ENCODE assay signal across 39 cellular contexts in genomic region chr2:58666571-58666970, GRCh38.
"Had no signal": no experiment of that assay in that cellular context is flagged by ENCODE, and none has a peak within 500 bp of the region (broad histone marks: within the 10 kb centered on the region; RNA-seq: fewer than 3 reads in every experiment).

No MANE protein-coding gene starts in this region.

- FAIRE-seq: astrocyte had no signal

- ATAC-seq: activated naive CD4-positive, alpha-beta T cell treated with anti-CD3 and anti-CD28 coated beads, Interleukin-2, amount 50 U/mL, for 72 hours; activated naive CD8-positive, alpha-beta T cell treated with anti-CD3 and anti-CD28 coated beads, Interleukin-2, amount 50 U/mL, for 24 hours; activated T-cell treated with anti-CD3 and anti-CD28 coated beads, Interleukin-2, amount 50 U/mL, for 4 hours; activated T-cell treated with anti-CD3 and anti-CD28 coated beads, Interleukin-2, amount 50 U/mL, for 72 hours; activated T-helper 17 cell treated with anti-CD3 and anti-CD28 coated beads, Interleukin-2, amount 50 U/mL, for 72 hours; body of pancreas had no signal

- H3K27me3 ChIP-seq: adrenal gland, ascending aorta, body of pancreas, brain microvascular endothelial cell, breast epithelium, cardiac muscle cell had no signal

- H3K36me3 ChIP-seq: adrenal gland, ascending aorta, brain microvascular endothelial cell, breast epithelium, cardiac muscle cell had no signal

- H3K27me3 Mint-ChIP-seq: activated naive CD4-positive, alpha-beta T cell treated with anti-CD3 and anti-CD28 coated beads, Interleukin-2, amount 10 ng/mL, durations not matched to agents 7 days and 5 days; activated naive CD4-positive, alpha-beta T cell treated with anti-CD3 and anti-CD28 coated beads, Interleukin-2, amount 50 U/mL, for 24 hours; activated naive CD8-positive, alpha-beta T cell; activated naive CD8-positive, alpha-beta T cell treated with anti-CD3 and anti-CD28 coated beads for 36 hours; activated naive CD8-positive, alpha-beta T cell treated with anti-CD3 and anti-CD28 coated beads, Interleukin-2, amount 50 U/mL, for 24 hours; activated T-cell treated with anti-CD3 and anti-CD28 coated beads, Interleukin-2, amount 50 U/mL, for 24 hours; activated T-helper 17 cell treated with anti-CD3 and anti-CD28 coated beads, Interleukin-2, amount 50 U/mL, for 72 hours; brain; central memory CD8-positive, alpha-beta T cell had no signal

- DNase-seq: activated effector memory CD4-positive, alpha-beta T cell treated with anti-CD3 and anti-CD28 coated beads, Interleukin-2, amount 50 U/mL, for 16 hours; activated effector memory CD4-positive, alpha-beta T cell treated with Interleukin-2 at 50 U/mL for 16 hours; activated gamma-delta T cell; activated gamma-delta T cell treated with Interleukin-2 at 50 U/mL for 16 hours; activated naive CD4-positive, alpha-beta T cell; activated naive CD4-positive, alpha-beta T cell treated with anti-CD3 and anti-CD28 coated beads for 36 hours; activated naive CD4-positive, alpha-beta T cell treated with anti-CD3 and anti-CD28 coated beads, Interleukin-2, amount 10 ng/mL, durations not matched to agents 7 days and 5 days; activated naive CD4-positive, alpha-beta T cell treated with anti-CD3 and anti-CD28 coated beads, Interleukin-2, amount 50 U/mL, for 16 hours; activated naive CD4-positive, alpha-beta T cell treated with Interleukin-2 at 50 U/mL for 16 hours; activated naive CD8-positive, alpha-beta T cell treated with anti-CD3 and anti-CD28 coated beads for 36 hours; activated naive CD8-positive, alpha-beta T cell treated with anti-CD3 and anti-CD28 coated beads, Interleukin-2, amount 10 ng/mL, durations not matched to agents 7 days and 5 days; activated naive CD8-positive, alpha-beta T cell treated with anti-CD3 and anti-CD28 coated beads, Interleukin-2, amount 50 U/mL, for 24 hours; activated T-cell treated with anti-CD3 and anti-CD28 coated beads, Interleukin-2, amount 50 U/mL, for 1 hour; activated T-cell treated with anti-CD3 and anti-CD28 coated beads, Interleukin-2, amount 50 U/mL, for 24 hours; activated T-cell treated with anti-CD3 and anti-CD28 coated beads, Interleukin-2, amount 50 U/mL, for 4 hours; activated T-cell treated with anti-CD3 and anti-CD28 coated beads, Interleukin-2, amount 50 U/mL, for 48 hours; activated T-cell treated with anti-CD3 and anti-CD28 coated beads, Interleukin-2, amount 50 U/mL, for 72 hours; adrenal gland; amniotic stem cell; amygdala; anterior cingulate cortex; aorta; body of pancreas; brain microvascular endothelial cell; caudate nucleus; central memory CD4-positive, alpha-beta T cell; cerebellar nuclear complex had no signal

- H3K4me3 ChIP-seq: adrenal gland, ascending aorta, body of pancreas, breast epithelium, cardiac muscle cell had no signal

- H3K9me3 Mint-ChIP-seq: activated naive CD4-positive, alpha-beta T cell treated with anti-CD3 and anti-CD28 coated beads for 36 hours; activated naive CD4-positive, alpha-beta T cell treated with anti-CD3 and anti-CD28 coated beads, Interleukin-2, amount 10 ng/mL, durations not matched to agents 7 days and 5 days; activated naive CD4-positive, alpha-beta T cell treated with anti-CD3 and anti-CD28 coated beads, Interleukin-2, amount 50 U/mL, for 24 hours; activated naive CD4-positive, alpha-beta T cell treated with anti-CD3 and anti-CD28 coated beads, Interleukin-2, amount 50 U/mL, for 72 hours; activated naive CD8-positive, alpha-beta T cell treated with anti-CD3 and anti-CD28 coated beads for 36 hours; activated naive CD8-positive, alpha-beta T cell treated with anti-CD3 and anti-CD28 coated beads, Interleukin-2, amount 10 ng/mL, durations not matched to agents 7 days and 5 days; activated naive CD8-positive, alpha-beta T cell treated with anti-CD3 and anti-CD28 coated beads, Interleukin-2, amount 50 U/mL, for 24 hours; activated T-cell treated with anti-CD3 and anti-CD28 coated beads, Interleukin-2, amount 50 U/mL, for 24 hours; activated T-cell treated with anti-CD3 and anti-CD28 coated beads, Interleukin-2, amount 50 U/mL, for 4 hours; activated T-helper 1 cell treated with anti-CD3 and anti-CD28 coated beads, Interleukin-12 subunit alpha, Interleukin-12 subunit beta, Interleukin-2, Interleukin-4 antibody, amounts not matched to agents 30 ng/mL and 10 ng/mL and 1 ng/mL, durations not matched to agents 14 hours and 24 hours and 36 hours; activated T-helper 17 cell treated with anti-CD3 and anti-CD28 coated beads, Interleukin-2, amount 50 U/mL, for 72 hours; activated T-helper 2 cell treated with anti-CD3 and anti-CD28 coated beads, Interferon-gamma antibody, Interleukin-2, Interleukin-4, amounts not matched to agents 10 μg/mL and 5 μg/mL and 100 μg/mL, durations not matched to agents 14 hours and 24 hours and 36 hours had no signal

- H3K4me1 Mint-ChIP-seq: activated naive CD4-positive, alpha-beta T cell treated with anti-CD3 and anti-CD28 coated beads, Interleukin-2, amount 10 ng/mL, durations not matched to agents 7 days and 5 days; activated naive CD4-positive, alpha-beta T cell treated with anti-CD3 and anti-CD28 coated beads, Interleukin-2, amount 50 U/mL, for 24 hours; activated naive CD8-positive, alpha-beta T cell treated with anti-CD3 and anti-CD28 coated beads for 36 hours; activated naive CD8-positive, alpha-beta T cell treated with anti-CD3 and anti-CD28 coated beads, Interleukin-2, amount 10 ng/mL, durations not matched to agents 7 days and 5 days; activated naive CD8-positive, alpha-beta T cell treated with anti-CD3 and anti-CD28 coated beads, Interleukin-2, amount 50 U/mL, for 24 hours; activated T-helper 17 cell treated with anti-CD3 and anti-CD28 coated beads, Interleukin-2, amount 50 U/mL, for 72 hours; central memory CD8-positive, alpha-beta T cell had no signal

- H3K4me3 Mint-ChIP-seq: activated naive CD4-positive, alpha-beta T cell treated with anti-CD3 and anti-CD28 coated beads for 36 hours; activated naive CD4-positive, alpha-beta T cell treated with anti-CD3 and anti-CD28 coated beads, Interleukin-2, amount 10 ng/mL, durations not matched to agents 7 days and 5 days; activated naive CD4-positive, alpha-beta T cell treated with anti-CD3 and anti-CD28 coated beads, Interleukin-2, amount 50 U/mL, for 24 hours; activated naive CD8-positive, alpha-beta T cell; activated naive CD8-positive, alpha-beta T cell treated with anti-CD3 and anti-CD28 coated beads for 36 hours; activated naive CD8-positive, alpha-beta T cell treated with anti-CD3 and anti-CD28 coated beads, Interleukin-2, amount 10 ng/mL, durations not matched to agents 7 days and 5 days; activated naive CD8-positive, alpha-beta T cell treated with anti-CD3 and anti-CD28 coated beads, Interleukin-2, amount 50 U/mL, for 24 hours; activated T-cell treated with anti-CD3 and anti-CD28 coated beads, Interleukin-2, amount 50 U/mL, for 24 hours; activated T-cell treated with anti-CD3 and anti-CD28 coated beads, Interleukin-2, amount 50 U/mL, for 4 hours; activated T-cell treated with anti-CD3 and anti-CD28 coated beads, Interleukin-2, amount 50 U/mL, for 72 hours; activated T-helper 1 cell treated with anti-CD3 and anti-CD28 coated beads, Interleukin-12 subunit alpha, Interleukin-12 subunit beta, Interleukin-2, Interleukin-4 antibody, amounts not matched to agents 30 ng/mL and 10 ng/mL and 1 ng/mL, durations not matched to agents 14 hours and 24 hours and 36 hours; activated T-helper 17 cell treated with anti-CD3 and anti-CD28 coated beads, Interleukin-2, amount 50 U/mL, for 72 hours; brain; central memory CD8-positive, alpha-beta T cell had no signal

- H3K36me3 Mint-ChIP-seq: activated naive CD4-positive, alpha-beta T cell treated with anti-CD3 and anti-CD28 coated beads, Interleukin-2, amount 10 ng/mL, durations not matched to agents 7 days and 5 days; activated naive CD4-positive, alpha-beta T cell treated with anti-CD3 and anti-CD28 coated beads, Interleukin-2, amount 50 U/mL, for 24 hours; activated naive CD4-positive, alpha-beta T cell treated with anti-CD3 and anti-CD28 coated beads, Interleukin-2, amount 50 U/mL, for 72 hours; activated naive CD8-positive, alpha-beta T cell; activated naive CD8-positive, alpha-beta T cell treated with anti-CD3 and anti-CD28 coated beads for 36 hours; activated naive CD8-positive, alpha-beta T cell treated with anti-CD3 and anti-CD28 coated beads, Interleukin-2, amount 10 ng/mL, durations not matched to agents 7 days and 5 days; brain had no signal

- H3K27ac ChIP-seq: adrenal gland, ascending aorta, body of pancreas, brain microvascular endothelial cell, breast epithelium, cardiac muscle cell had no signal

- H3K27ac Mint-ChIP-seq: activated naive CD4-positive, alpha-beta T cell treated with anti-CD3 and anti-CD28 coated beads for 36 hours; activated naive CD4-positive, alpha-beta T cell treated with anti-CD3 and anti-CD28 coated beads, Interleukin-2, amount 10 ng/mL, durations not matched to agents 7 days and 5 days; activated naive CD4-positive, alpha-beta T cell treated with anti-CD3 and anti-CD28 coated beads, Interleukin-2, amount 50 U/mL, for 24 hours; activated naive CD4-positive, alpha-beta T cell treated with anti-CD3 and anti-CD28 coated beads, Interleukin-2, amount 50 U/mL, for 72 hours; activated naive CD8-positive, alpha-beta T cell; activated naive CD8-positive, alpha-beta T cell treated with anti-CD3 and anti-CD28 coated beads for 36 hours; activated naive CD8-positive, alpha-beta T cell treated with anti-CD3 and anti-CD28 coated beads, Interleukin-2, amount 10 ng/mL, durations not matched to agents 7 days and 5 days; activated naive CD8-positive, alpha-beta T cell treated with anti-CD3 and anti-CD28 coated beads, Interleukin-2, amount 50 U/mL, for 24 hours; activated T-cell treated with anti-CD3 and anti-CD28 coated beads, Interleukin-2, amount 50 U/mL, for 24 hours; activated T-cell treated with anti-CD3 and anti-CD28 coated beads, Interleukin-2, amount 50 U/mL, for 72 hours; activated T-helper 1 cell treated with anti-CD3 and anti-CD28 coated beads, Interleukin-12 subunit alpha, Interleukin-12 subunit beta, Interleukin-2, Interleukin-4 antibody, amounts not matched to agents 30 ng/mL and 10 ng/mL and 1 ng/mL, durations not matched to agents 14 hours and 24 hours and 36 hours; activated T-helper 17 cell treated with anti-CD3 and anti-CD28 coated beads, Interleukin-2, amount 50 U/mL, for 72 hours; activated T-helper 2 cell treated with anti-CD3 and anti-CD28 coated beads, Interferon-gamma antibody, Interleukin-2, Interleukin-4, amounts not matched to agents 10 μg/mL and 5 μg/mL and 100 μg/mL, durations not matched to agents 14 hours and 24 hours and 36 hours; brain had no signal

- H3K4me1 ChIP-seq: adrenal gland, ascending aorta, body of pancreas, breast epithelium had no signal

- H3K9me3 ChIP-seq: adrenal gland, ascending aorta, body of pancreas, breast epithelium had no signal
